Comparison of ENCODE assay signal across 8 cellular contexts in the genomic region with DNA sequence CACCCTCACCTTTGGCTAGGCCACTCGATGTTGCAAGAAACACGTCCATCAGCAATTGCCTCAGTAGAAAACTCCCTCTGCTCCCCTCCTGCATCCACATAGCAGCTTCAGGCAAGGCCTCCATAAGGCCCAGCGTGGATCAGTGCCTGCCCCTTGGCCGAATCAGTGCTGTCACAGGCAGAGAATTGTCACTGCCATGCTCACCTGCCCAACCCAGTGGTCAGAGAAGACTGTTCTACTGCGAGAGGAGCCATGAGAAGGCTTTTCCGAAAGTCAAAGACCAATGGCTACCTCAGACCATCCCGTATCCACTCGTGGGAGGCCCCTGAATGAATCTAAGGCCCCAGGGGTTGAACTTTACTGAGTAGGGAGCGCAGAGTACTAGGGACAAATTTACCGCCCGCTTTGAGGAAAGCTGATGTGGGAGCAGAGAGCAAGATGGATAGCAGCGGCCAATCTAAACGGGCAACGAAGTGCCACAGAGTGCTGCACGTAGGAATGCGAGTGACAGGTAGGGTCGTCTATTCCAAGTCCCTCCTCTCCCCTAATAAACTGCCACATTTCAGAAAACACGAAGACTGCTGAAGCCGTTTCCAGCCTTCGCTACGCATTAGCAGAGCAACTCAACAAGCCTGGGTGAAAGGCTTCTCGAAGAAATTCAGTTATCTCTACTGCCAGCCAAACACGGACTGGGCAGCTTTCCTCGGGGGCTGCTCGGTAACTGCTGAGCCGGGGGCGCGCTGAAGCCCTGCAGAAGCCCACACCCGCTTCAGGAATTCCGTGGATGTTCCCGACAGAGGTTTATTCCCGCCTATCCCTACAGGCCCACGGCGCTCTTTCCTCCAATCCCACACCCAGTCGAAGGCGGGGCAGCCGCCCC. TPM values are rescaled to one million over a fixed set of nuclear protein-coding genes. Genes with fewer than 3 reads are reported as not detected.
DNase-seq lines count a peak whose midpoint lies in the region; ATAC-seq and TF ChIP-seq lines count a peak whose summit lies in the region.

No MANE protein-coding gene starts in this region.

- no peak overlapping the region for H3K4ac ChIP-seq in H9 (ENCODE audit: low read depth, low read length)

- H3K23ac ChIP-seq in H9 (ENCODE audit: insufficient read length, low read depth, low read length): no peak overlapping the region

- peak overlapping the region; percentile 98 for H3K9ac ChIP-seq in H9 (ENCODE audit: extremely low read depth, insufficient read length, low read length)

- H3K36me3 Mint-ChIP-seq in H9 (ENCODE audit: insufficient read depth in 1 of 3, low read depth in 3 of 3): peaks cover under 1 to 3% (median 3%) of the 10 kb centered on the region in 3 experiments; a peak in 4 of 7 replicates

- H4K20me1 ChIP-seq in H9 (ENCODE audit: control insufficient read depth, insufficient read depth, insufficient read length): no peaks in the 10 kb centered on the region
- no peaks in the 10 kb centered on the region for H4K20me1 ChIP-seq in OCI-LY7 (ENCODE audit: insufficient read depth, low read length)

- H3K4me1 ChIP-seq in H9 (ENCODE audit: insufficient read depth, low read length): 0 out of 2 replicates have a peak, but pooled peaks cover 3% of the 10 kb centered on the region
- peaks cover 22% of the 10 kb centered on the region for H3K4me1 ChIP-seq in OCI-LY7 (ENCODE audit: insufficient read depth, low read length, poor library complexity, severe bottlenecking)
- H3K4me1 ChIP-seq in thoracic aorta (ENCODE audit: control insufficient read depth in 1 of 2, low read depth in 2 of 2): peaks cover 2 to 14% of the 10 kb centered on the region in 2 donors

- no peak for TF ChIP-seq POLR2A in lower leg skin (IDR thresholded peaks at IDR 0.05)

- no peak overlapping the region for H2BK20ac ChIP-seq in H9 (ENCODE audit: low read depth, low read length, poor library complexity, severe bottlenecking)

- H3K4me2 ChIP-seq in H9 (ENCODE audit: insufficient read depth, insufficient read length, low read length) (peak overlapping the region; percentile 86), OCI-LY7 (ENCODE audit: low read length) (peak overlapping the region; percentile 71)

- H3K23me2 ChIP-seq in H9 (ENCODE audit: insufficient read length, low read depth, low read length, poor library complexity, severe bottlenecking): peaks cover 15% of the 10 kb centered on the region

- H3K9me3 ChIP-seq in H9 (ENCODE audit: control insufficient read depth, low read depth, low read length) (no peaks in the 10 kb centered on the region), OCI-LY7 (ENCODE audit: low read length) (no peaks in the 10 kb centered on the region), thoracic aorta (no peaks in the 10 kb centered on the region)

- no peak overlapping the region for H2AFZ ChIP-seq in H9 (ENCODE audit: low read length)
- peak overlapping the region; percentile 74; the same call in 1 of the 2 replicates for H2AFZ ChIP-seq in OCI-LY7 (ENCODE audit: low read length)

- peaks cover 13 to 15% of the 10 kb centered on the region in 2 experiments for H3K4me1 Mint-ChIP-seq in H9

- no peak overlapping the region for H3T11ph ChIP-seq in H9 (ENCODE audit: low read length)

- no peak overlapping the region for H2AK5ac ChIP-seq in H9 (ENCODE audit: insufficient read length, low read length)

- no peaks in the 10 kb centered on the region for H3K27me3 ChIP-seq in H9 (ENCODE audit: insufficient read depth, low read length)
- no peaks in the 10 kb centered on the region for H3K27me3 ChIP-seq in thoracic aorta (replicated peaks; ENCODE audit: insufficient read depth)

- no peak overlapping the region for H2BK15ac ChIP-seq in H9 (ENCODE audit: low read depth, low read length)

- ATAC-seq in thoracic aorta (ENCODE audit: insufficient number of reproducible peaks, low FRiP score, low read depth) (peak; percentile 81), GM21526 (IDR thresholded peaks at IDR 0.05; ENCODE audit: low FRiP score, unreplicated experiment) (no peak)

- intact Hi-C loops in OCI-LY7 (cut with micrococcal nuclease; ENCODE audit: unreplicated experiment): loop anchor here (10.0 kb wide), 1 partner anchor 340 kb away; a partner anchor contains a TSS
- intact Hi-C loops in lower leg skin (cut with DNase I; ENCODE audit: low total_unique reads): no loop called here

- TSS peak; percentile 85 for BruUV-seq in OCI-LY7 (replicated peaks; lab: Mats Ljungman, UMichigan)

- POLR2A ChIA-PET in OCI-LY7 (lab: Charles Lee): interaction anchor here (1.1 kb wide), 1 partner anchor 16 kb away, joined by 3 read pairs; no protein-coding TSS in a partner anchor

- no peak overlapping the region for H4K91ac ChIP-seq in H9 (ENCODE audit: insufficient read length, low read depth, low read length)

- no peaks in the 10 kb centered on the region for H3K9me2 ChIP-seq in OCI-LY7 (ENCODE audit: insufficient read depth, low read length)

- peaks cover 2% of the 10 kb centered on the region; the same call in 1 of the 2 replicates for H3K27me3 Mint-ChIP-seq in H9 (ENCODE audit: low read depth)

- CTCF ChIA-PET in OCI-LY7 (lab: Charles Lee; ENCODE audit: unreplicated experiment): no interaction called here

- peak overlapping the region in 2 of 3 experiments; percentile 92 to 93; a peak in 5 of 7 replicates for H3K27ac Mint-ChIP-seq in H9

- H3K79me2 ChIP-seq in H9 (ENCODE audit: insufficient read depth, low read length) (peaks cover 4% of the 10 kb centered on the region; the same call in 1 of the 2 replicates), OCI-LY7 (ENCODE audit: insufficient read depth, low read depth, low read length) (peaks cover 39% of the 10 kb centered on the region)

- peaks cover 3% of the 10 kb centered on the region for H3K79me1 ChIP-seq in H9 (ENCODE audit: insufficient read depth, low read depth, low read length, poor library complexity, severe bottlenecking)

- H2BK5ac ChIP-seq in H9 (ENCODE audit: insufficient read length, low read length): no peak overlapping the region

- H3K14ac ChIP-seq in H9 (ENCODE audit: insufficient read depth, low read length): no peak overlapping the region; the same call in none of the 2 replicates

- H4K5ac ChIP-seq in H9 (ENCODE audit: insufficient read length, low read depth, low read length): peak overlapping the region; percentile 89

- WGBS in H9 (ENCODE audit: extremely low coverage, insufficient read length, low lambda C conversion rate): no CpG with 5 or more reads among the region's 37 CpGs
- 23 to 26% methylated on average over 36 to 37 of the region's 37 CpGs for WGBS in lower leg skin, 2 donors

- H3K56ac ChIP-seq in H9 (ENCODE audit: insufficient read length, low read depth, low read length): no peak overlapping the region

- H3K36me3 ChIP-seq in OCI-LY7 (ENCODE audit: insufficient read depth, low read length) (peaks cover 20% of the 10 kb centered on the region), thoracic aorta (no peaks in the 10 kb centered on the region)

- no peak overlapping the region for H2BK12ac ChIP-seq in H9 (ENCODE audit: insufficient read length, low read depth, low read length)

- H2BK120ac ChIP-seq in H9 (ENCODE audit: low read depth, low read length, poor library complexity, severe bottlenecking): no peak overlapping the region

- TF ChIP-seq CTCF in AG10803 (conservative IDR thresholded peaks at IDR 0.05; ENCODE audit: low read length) (no peak), H9 (conservative IDR thresholded peaks at IDR 0.05) (no peak), OCI-LY7 (conservative IDR thresholded peaks at IDR 0.05; ENCODE audit: low read length) (no peak), coronary artery (IDR thresholded peaks at IDR 0.05) (no peak), lower leg skin (IDR thresholded peaks at IDR 0.05) (no peak), thoracic aorta (IDR thresholded peaks at IDR 0.05) (no peak)

- no peak overlapping the region for H3K18ac ChIP-seq in H9 (ENCODE audit: insufficient read length, low read depth, low read length)

- DNase-seq in AG10803 (ENCODE audit: low read depth) (peak; percentile 80), H9 (peak; percentile 29), OCI-LY7 (ENCODE audit: low spot score) (no peak), coronary artery (ENCODE audit: low spot score) (peak; percentile 92), lower leg skin (ENCODE audit: low spot score in 2 of 2) (peak in 1 of 2 donors; percentile 97), thoracic aorta (ENCODE audit: low spot score) (no peak), retina (no peak)

- no peaks in the 10 kb centered on the region for H3K9me3 Mint-ChIP-seq in H9

- peak overlapping the region; percentile 80 to 81 for H3K4me3 Mint-ChIP-seq in H9

- H3K27ac ChIP-seq in H9 (ENCODE audit: insufficient read length, low read depth, low read length): peak overlapping the region; percentile 76
- peak overlapping the region; percentile 23 for H3K27ac ChIP-seq in OCI-LY7 (ENCODE audit: low read depth, low read length, poor library complexity, severe bottlenecking)
- peak overlapping the region; percentile 83 to 94 for H3K27ac ChIP-seq in coronary artery
- H3K27ac ChIP-seq in thoracic aorta: peak overlapping the region; percentile 73 to 83

- peak overlapping the region; percentile 97 for H3K4me3 ChIP-seq in AG10803 (ENCODE audit: low read length)
- peak overlapping the region; percentile 99 for H3K4me3 ChIP-seq in OCI-LY7 (ENCODE audit: low read depth, low read length, poor library complexity, severe bottlenecking)
- H3K4me3 ChIP-seq in coronary artery: peak overlapping the region; percentile 100
- H3K4me3 ChIP-seq in lower leg skin (ENCODE audit: low read depth, poor library complexity, severe bottlenecking): peak overlapping the region; percentile 46
- peak overlapping the region; percentile 80 for H3K4me3 ChIP-seq in thoracic aorta

- no peak overlapping the region for H4K8ac ChIP-seq in H9 (replicated peaks; ENCODE audit: insufficient read length, low read depth, low read length)

RNA-seq across cellular contexts. Expression of a gene that starts 1.0 kb away (rescaled TPM):
- total RNA-seq in H9 (2021) (49.6 and 51.0 TPM in 2 replicates), OCI-LY7 (2022) (96.0 and 112 TPM in 2 replicates), lower leg skin (100 to 1,000 TPM; 211 to 229 (median 224) TPM), thoracic aorta (10 to 100 TPM; 47.1 to 54.2 TPM)
- 78.5 and 80.2 TPM in 2 replicates for total RNA-seq in OCI-LY7 (2014; rRNA removed; shearing (Covaris generic))

Comparison
In these comparisons a context has a peak if more than half of its experiments do, and no peak if none do; other contexts are left out.
1. DNase-seq: peak in AG10803 (single experiment), H9 (single experiment) and coronary artery (single experiment); none in OCI-LY7 (single experiment), thoracic aorta (single experiment) and retina (single experiment).
2. H3K4me3 ChIP-seq: peak in every context shown above with its lines; median percentile 100 in coronary artery; 99 in OCI-LY7; 97 in AG10803; 80 in thoracic aorta; 46 in lower leg skin.
3. H3K27ac ChIP-seq: peak in every context shown above with its lines; median percentile 88 in coronary artery; 78 in thoracic aorta; 76 in H9; 23 in OCI-LY7.